In the genomic region with DNA sequence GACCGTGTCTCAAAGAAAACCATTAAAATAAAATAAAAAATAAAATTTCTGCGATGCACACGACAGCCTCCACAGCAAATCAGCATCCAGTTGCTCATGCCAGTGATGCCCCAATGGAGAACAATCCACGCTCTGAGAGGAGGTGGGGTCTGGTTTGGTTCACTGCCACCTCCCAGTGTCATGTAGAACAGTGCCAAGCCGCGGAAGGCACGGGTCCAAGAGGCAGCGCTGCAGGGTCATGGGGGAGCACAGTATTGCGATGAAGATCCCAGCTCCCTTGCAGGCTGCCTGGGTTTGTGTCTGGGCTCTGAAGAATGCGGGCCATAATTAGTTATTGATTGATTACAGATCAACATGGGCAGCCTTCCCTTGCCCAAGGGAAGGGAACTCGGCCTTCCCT, we compare ENCODE assay signal across 18 cellular contexts. TPM values are rescaled to one million over a fixed set of nuclear protein-coding genes. Genes with fewer than 3 reads are reported as not detected.
DNase-seq lines count a peak whose midpoint lies in the region; ATAC-seq and TF ChIP-seq lines count a peak whose summit lies in the region.
"Had no signal": no experiment of that assay in that cellular context is flagged by ENCODE, and none has a peak within 500 bp of the region (broad histone marks: within the 10 kb centered on the region; RNA-seq: fewer than 3 reads in every experiment).

No MANE protein-coding gene starts in this region.

- H3K27ac Mint-ChIP-seq in brain, result peak overlapping the region in 3 of 5 experiments; percentile 4 to 61 (median 37)
- no peak overlapping the region for H3K27ac Mint-ChIP-seq in CD4-positive, alpha-beta T cell
- H3K27ac Mint-ChIP-seq: CD8-positive, alpha-beta T cell had no signal

- POLR2A ChIA-PET in CD4-positive, alpha-beta T cell (lab: Charles Lee), result no interaction called here

- no peaks in the 10 kb centered on the region for H3K9me3 Mint-ChIP-seq in brain
- no peaks in the 10 kb centered on the region for H3K9me3 Mint-ChIP-seq in CD4-positive, alpha-beta T cell
- H3K9me3 Mint-ChIP-seq: CD8-positive, alpha-beta T cell had no signal

- no peak overlapping the region for H3K27ac ChIP-seq in CD4-positive, alpha-beta T cell (ENCODE audit: low read depth, low read length)

- H3K9me3 ChIP-seq in CD4-positive, alpha-beta T cell (ENCODE audit: control insufficient read depth, low read length), result no peaks in the 10 kb centered on the region
- H3K9me3 ChIP-seq: BE2C had no signal

- intact Hi-C loops in CD4-positive, alpha-beta T cell (cut with DNase I, micrococcal nuclease), result no loop called here

- no peaks in the 10 kb centered on the region for H3K27me3 ChIP-seq in CD4-positive, alpha-beta T cell (ENCODE audit: control insufficient read depth, insufficient read depth, low read length)
- H3K27me3 ChIP-seq: BE2C had no signal

- H3K27me3 Mint-ChIP-seq in brain, result peaks cover 7% of the 10 kb centered on the region
- no peaks in the 10 kb centered on the region for H3K27me3 Mint-ChIP-seq in CD4-positive, alpha-beta T cell

- H3K4me1 Mint-ChIP-seq in brain, result peaks cover under 1% of the 10 kb centered on the region
- H3K4me1 Mint-ChIP-seq in CD4-positive, alpha-beta T cell (ENCODE audit: low read depth), result no peaks in the 10 kb centered on the region

- ATAC-seq in HG03442 (IDR thresholded peaks at IDR 0.05; ENCODE audit: unreplicated experiment), result no peak
- no peak for ATAC-seq in HG02885 (IDR thresholded peaks at IDR 0.05; ENCODE audit: poor library complexity, unreplicated experiment)
- ATAC-seq in CD4-positive, alpha-beta T cell (ENCODE audit: poor library complexity), result no peak
- ATAC-seq: CD8-positive, alpha-beta T cell; Right ventricle myocardium inferior had no signal

- H3K36me3 Mint-ChIP-seq in brain, result no peaks in the 10 kb centered on the region
- no peaks in the 10 kb centered on the region for H3K36me3 Mint-ChIP-seq in CD4-positive, alpha-beta T cell (ENCODE audit: low read depth)
- H3K36me3 Mint-ChIP-seq: CD8-positive, alpha-beta T cell had no signal

- DNase-seq in NCI-H1092 treated with DMSO at 0.1 percent for 48 hours (lab: John Stamatoyannopoulos, UW) (peak; percentile 23), NCI-H1092 (lab: John Stamatoyannopoulos, UW) (no peak), NCI-H1694 (lab: John Stamatoyannopoulos, UW) (peak; percentile 8), pons (ENCODE audit: low spot score) (peak; percentile 34)
- DNase-seq in CD4-positive, alpha-beta T cell, result no peak
- DNase-seq: 8988T; BE2C; Calu3; CD8-positive, alpha-beta T cell; NCI-H1417; NCI-H2029; NCI-H2171; NCI-H526 treated with DMSO at 0.1 percent for 48 hours; NK-92 treated with Interleukin-12 subunit alpha and Interleukin-12 subunit beta, amount 100 ng/mL, for 24 hours had no signal

- CTCF ChIA-PET in CD4-positive, alpha-beta T cell (lab: Charles Lee), result no interaction called here

- H3K4me3 Mint-ChIP-seq in brain, result no peak overlapping the region
- H3K4me3 Mint-ChIP-seq in CD4-positive, alpha-beta T cell, result no peak overlapping the region
- H3K4me3 Mint-ChIP-seq: CD8-positive, alpha-beta T cell had no signal

- no peak for TF ChIP-seq CTCF in brain (conservative IDR thresholded peaks at IDR 0.05)
- no peak for TF ChIP-seq CTCF in CD4-positive, alpha-beta T cell (IDR thresholded peaks at IDR 0.05)

RNA-seq across cellular contexts. Expression of gene CACFD1, which starts 6.1 kb away (rescaled TPM):
- polyA plus RNA-seq in brain (ENCODE audit: insufficient read depth, low read depth, low replicate concordance), result 52.4 TPM
- total RNA-seq in CD4-positive, alpha-beta T cell, result 1 to 10 TPM; 3.7 to 3.8 TPM

RNA-seq across cellular contexts. Expression of gene SLC2A6, which starts 25.2 kb away (rescaled TPM):
- polyA plus RNA-seq in brain (ENCODE audit: insufficient read depth, low read depth, low replicate concordance), result 14.5 TPM
- 1 to 10 TPM; 1.8 to 3.2 TPM for total RNA-seq in CD4-positive, alpha-beta T cell

RNA-seq across cellular contexts. Expression of gene ADAMTS13, which starts 31.5 kb away (rescaled TPM):
- 4.0 TPM for polyA plus RNA-seq in brain (ENCODE audit: insufficient read depth, low read depth, low replicate concordance)
- 1 to 10 TPM; 2.2 to 2.6 TPM for total RNA-seq in CD4-positive, alpha-beta T cell

RNA-seq across cellular contexts. Expression of gene REXO4, which starts 35.8 kb away (rescaled TPM):
- polyA plus RNA-seq in brain (ENCODE audit: insufficient read depth, low read depth, low replicate concordance), result 51.7 TPM
- total RNA-seq in CD4-positive, alpha-beta T cell, result 10 to 100 TPM; 17.3 to 18.5 TPM

Comparison
In these comparisons a context has a peak if more than half of its experiments do, and no peak if none do; other contexts are left out.
1. DNase-seq: peak in NCI-H1092 treated with DMSO at 0.1 percent for 48 hours (single experiment), NCI-H1694 (single experiment) and pons (single experiment); none in NCI-H1092 (single experiment) and CD4-positive, alpha-beta T cell (0 of 10).